ENCODE assay signal across 1 cellular context in the genomic region with DNA sequence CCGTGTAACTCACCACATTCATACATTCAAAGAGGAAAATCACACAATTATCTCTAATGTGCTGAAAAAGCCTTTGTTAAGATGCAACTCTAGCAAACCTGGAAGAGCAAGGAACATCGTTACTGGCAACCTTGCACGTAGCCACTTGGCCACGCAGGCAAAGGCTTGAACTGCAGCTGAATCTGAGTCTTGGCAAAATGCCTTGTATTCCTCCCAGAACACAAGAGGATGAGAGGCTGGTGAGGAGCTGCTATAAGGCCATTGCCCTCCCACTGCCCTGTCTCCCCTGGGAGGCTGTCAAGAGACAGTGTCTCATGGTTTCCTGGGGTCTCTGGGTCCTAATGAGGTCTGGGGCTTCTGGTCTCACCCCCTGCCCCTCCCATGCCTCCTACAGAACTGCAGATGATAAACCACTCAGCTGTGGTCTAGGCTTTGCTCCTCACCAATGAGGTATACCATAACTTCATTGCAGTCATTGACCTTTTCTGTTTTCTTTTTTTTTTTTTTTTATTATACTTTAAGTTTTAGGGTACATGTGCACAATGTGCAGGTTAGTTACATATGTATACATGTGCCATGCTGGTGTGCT.
TF ChIP-seq lines count a peak whose summit lies in the region.

No MANE protein-coding gene starts in this region.

TF ChIP-seq in IMR-90, 13 proteins besides CTCF, POLR2A, EP300 and RAD21 (continued from another document):
- TF ChIP-seq, protein P1, sequence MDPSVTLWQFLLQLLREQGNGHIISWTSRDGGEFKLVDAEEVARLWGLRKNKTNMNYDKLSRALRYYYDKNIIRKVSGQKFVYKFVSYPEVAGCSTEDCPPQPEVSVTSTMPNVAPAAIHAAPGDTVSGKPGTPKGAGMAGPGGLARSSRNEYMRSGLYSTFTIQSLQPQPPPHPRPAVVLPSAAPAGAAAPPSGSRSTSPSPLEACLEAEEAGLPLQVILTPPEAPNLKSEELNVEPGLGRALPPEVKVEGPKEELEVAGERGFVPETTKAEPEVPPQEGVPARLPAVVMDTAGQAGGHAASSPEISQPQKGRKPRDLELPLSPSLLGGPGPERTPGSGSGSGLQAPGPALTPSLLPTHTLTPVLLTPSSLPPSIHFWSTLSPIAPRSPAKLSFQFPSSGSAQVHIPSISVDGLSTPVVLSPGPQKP (IDR thresholded peaks at IDR 0.05; ENCODE audit: borderline replicate concordance, low read depth, low read length), result no peak
- TF ChIP-seq CHD1 (IDR thresholded peaks at IDR 0.05; ENCODE audit: low read depth, low read length), result no peak
- no peak for TF ChIP-seq MXI1 (IDR thresholded peaks at IDR 0.05; ENCODE audit: borderline replicate concordance, low read depth, low read length)
- TF ChIP-seq, protein P2, sequence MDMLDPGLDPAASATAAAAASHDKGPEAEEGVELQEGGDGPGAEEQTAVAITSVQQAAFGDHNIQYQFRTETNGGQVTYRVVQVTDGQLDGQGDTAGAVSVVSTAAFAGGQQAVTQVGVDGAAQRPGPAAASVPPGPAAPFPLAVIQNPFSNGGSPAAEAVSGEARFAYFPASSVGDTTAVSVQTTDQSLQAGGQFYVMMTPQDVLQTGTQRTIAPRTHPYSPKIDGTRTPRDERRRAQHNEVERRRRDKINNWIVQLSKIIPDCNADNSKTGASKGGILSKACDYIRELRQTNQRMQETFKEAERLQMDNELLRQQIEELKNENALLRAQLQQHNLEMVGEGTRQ (IDR thresholded peaks at IDR 0.05; ENCODE audit: low read depth, low read length), result no peak
- TF ChIP-seq MAZ (IDR thresholded peaks at IDR 0.05; ENCODE audit: borderline replicate concordance, low read depth, low read length), result no peak
- TF ChIP-seq CEBPB (IDR thresholded peaks at IDR 0.05; ENCODE audit: low read depth, low read length), result no peak
- no peak for TF ChIP-seq NFE2L2 (IDR thresholded peaks at IDR 0.05; ENCODE audit: low read depth, low read length)
- no peak for TF ChIP-seq BHLHE40 (IDR thresholded peaks at IDR 0.05; ENCODE audit: low read depth, low read length)
- no peak for TF ChIP-seq SMC3 (IDR thresholded peaks at IDR 0.05; ENCODE audit: low read depth, low read length)
- no peak for TF ChIP-seq RFX5 (IDR thresholded peaks at IDR 0.05; ENCODE audit: low read depth, low read length)
